ENCODE assay signal across 18 cellular contexts in the genomic region with DNA sequence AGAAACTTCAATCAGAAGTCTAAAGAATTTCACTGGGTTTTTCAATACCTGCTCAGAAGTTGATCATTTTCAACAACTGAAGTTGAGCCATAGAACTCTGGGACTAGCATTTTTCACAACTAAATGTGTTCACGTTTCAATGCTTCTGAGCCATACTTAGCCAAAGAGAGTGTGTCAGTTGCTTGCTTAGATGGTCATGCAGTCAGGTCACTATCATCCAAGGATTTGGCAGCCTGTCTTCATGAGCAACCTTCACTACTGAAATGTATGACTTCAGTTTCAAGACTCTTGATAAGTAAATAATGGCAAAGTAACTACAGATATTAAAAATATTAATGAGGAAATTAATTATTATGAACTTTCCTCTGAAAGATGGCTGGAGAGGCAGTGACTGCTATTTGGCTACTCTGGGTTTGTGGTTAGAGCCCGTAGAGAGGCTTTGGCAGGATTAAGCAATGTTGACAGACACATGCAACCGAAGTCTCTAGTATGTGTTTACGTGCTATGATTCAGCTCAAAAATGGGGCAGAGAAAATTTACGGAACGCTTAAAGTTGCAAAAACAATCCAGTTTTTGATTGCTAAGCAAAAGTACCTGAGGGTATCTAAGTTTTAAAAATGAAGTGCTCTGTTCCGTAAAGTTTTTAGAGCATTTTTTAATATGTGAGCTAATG.
DNase-seq lines count a peak whose midpoint lies in the region; ATAC-seq and TF ChIP-seq lines count a peak whose summit lies in the region.
"Had no signal": no experiment of that assay in that cellular context is flagged by ENCODE, and none has a peak within 500 bp of the region (broad histone marks: within the 10 kb centered on the region; RNA-seq: fewer than 3 reads in every experiment).

No MANE protein-coding gene starts in this region.

- no peak overlapping the region for H4K8ac ChIP-seq in trophoblast cell (ENCODE audit: low read depth, low read length)

- H4K91ac ChIP-seq in trophoblast cell (ENCODE audit: low read depth, low read length) = no peak overlapping the region

- no peaks in the 10 kb centered on the region for H3F3A ChIP-seq in GM23248 (ENCODE audit: insufficient read depth)

- no peak overlapping the region for H3K4ac ChIP-seq in trophoblast cell (ENCODE audit: low read depth, low read length)

- H3K4me2 ChIP-seq in GM23248 (ENCODE audit: unreplicated experiment) = no peak overlapping the region
- no peak overlapping the region for H3K4me2 ChIP-seq in trophoblast cell (ENCODE audit: low read length)

- no peak overlapping the region for H3K18ac ChIP-seq in trophoblast cell (ENCODE audit: low read length)

- H3K36me3 ChIP-seq in GM23248 (ENCODE audit: low read depth) (no peaks in the 10 kb centered on the region), trophoblast cell (ENCODE audit: control insufficient read depth in 1 of 2, insufficient read depth in 2 of 2, low read length in 2 of 2) (no peaks in the 10 kb centered on the region)
- H3K36me3 ChIP-seq: BLaER1 treated with 17β-estradiol and CSF1 and Interleukin-3, amounts not matched to agents 10 nM and 100 nM; gastroesophageal sphincter; pancreas had no signal

- no peaks in the 10 kb centered on the region for H3K27me3 ChIP-seq in GM23248 (replicated peaks; ENCODE audit: insufficient read depth)
- H3K27me3 ChIP-seq in trophoblast cell (ENCODE audit: insufficient read depth, low read length) = no peaks in the 10 kb centered on the region
- H3K27me3 ChIP-seq: BLaER1 treated with 17β-estradiol and CSF1 and Interleukin-3, amounts not matched to agents 10 nM and 100 nM; gastroesophageal sphincter; pancreas had no signal

- 57 to 60% methylated on average over 7 of the region's 7 CpGs for WGBS in GM23248 (ENCODE audit: low coverage in 1 of 2, low lambda C conversion rate in 2 of 2, missing lambda C conversion rate in 2 of 2), 2 experiments
- no CpG with 5 or more reads among the region's 7 CpGs for WGBS in trophoblast cell (ENCODE audit: extremely low coverage, insufficient coverage, insufficient read length)

- no peak overlapping the region for H2AK5ac ChIP-seq in trophoblast cell (ENCODE audit: low read length)

- H3K4me1 ChIP-seq in GM23248 (ENCODE audit: insufficient read depth) (no peaks in the 10 kb centered on the region), trophoblast cell (ENCODE audit: control insufficient read depth in 1 of 2, insufficient read depth in 2 of 2, low read length in 2 of 2) (no peaks in the 10 kb centered on the region)
- H3K4me1 ChIP-seq: gastroesophageal sphincter, pancreas had no signal

- H3K27ac ChIP-seq in GM23248 = no peak overlapping the region
- no peak overlapping the region for H3K27ac ChIP-seq in trophoblast cell (ENCODE audit: low read depth, low read length)
- H3K27ac ChIP-seq: gastroesophageal sphincter, pancreas had no signal

- H3K9me3 ChIP-seq in GM23248 (ENCODE audit: low read depth) (no peaks in the 10 kb centered on the region), trophoblast cell (ENCODE audit: insufficient read depth, low read depth, low read length) (no peaks in the 10 kb centered on the region)
- H3K9me3 ChIP-seq: BLaER1 treated with 17β-estradiol and CSF1 and Interleukin-3, amounts not matched to agents 10 nM and 100 nM; gastroesophageal sphincter; pancreas had no signal

- H2BK120ac ChIP-seq in trophoblast cell (ENCODE audit: insufficient read depth, low read length, poor library complexity) = no peak overlapping the region

- H3K79me2 ChIP-seq in GM23248 (ENCODE audit: insufficient read depth) (no peaks in the 10 kb centered on the region), trophoblast cell (ENCODE audit: control insufficient read depth, insufficient read depth, low read length, poor library complexity) (no peaks in the 10 kb centered on the region)

- H3K4me3 ChIP-seq in GM23248 (no peak overlapping the region), epithelial cell of esophagus (ENCODE audit: low read length) (no peak overlapping the region), trophoblast cell (ENCODE audit: low read depth, low read length) (no peak overlapping the region)
- H3K4me3 ChIP-seq: BLaER1 treated with 17β-estradiol and CSF1 and Interleukin-3, amounts not matched to agents 10 nM and 100 nM; gastroesophageal sphincter; pancreas had no signal

- in situ Hi-C loops in GM23248 (cut with MboI) = no loop called here

- H3K9ac ChIP-seq in GM23248 (no peak overlapping the region), trophoblast cell (ENCODE audit: low read length) (no peak overlapping the region)
- H3K9ac ChIP-seq: BLaER1 treated with 17β-estradiol and CSF1 and Interleukin-3, amounts not matched to agents 10 nM and 100 nM had no signal

- no peak for ATAC-seq in GM19023 (IDR thresholded peaks at IDR 0.05; ENCODE audit: unreplicated experiment)
- no peak for ATAC-seq in HG03521 (IDR thresholded peaks at IDR 0.05; ENCODE audit: unreplicated experiment)
- ATAC-seq in HG02798 (IDR thresholded peaks at IDR 0.05; ENCODE audit: poor library complexity, unreplicated experiment) = no peak
- no peak for ATAC-seq in GM18502 (IDR thresholded peaks at IDR 0.05; ENCODE audit: poor library complexity, unreplicated experiment)
- ATAC-seq: gastroesophageal sphincter, Panc1, pancreas had no signal

- H3K79me1 ChIP-seq in trophoblast cell (ENCODE audit: low read length) = no peaks in the 10 kb centered on the region

- no peak overlapping the region for H3K23ac ChIP-seq in trophoblast cell (ENCODE audit: low read length)

- no peaks in the 10 kb centered on the region for H4K20me1 ChIP-seq in GM23248 (ENCODE audit: insufficient read depth)
- H4K20me1 ChIP-seq: BLaER1 treated with 17β-estradiol and CSF1 and Interleukin-3, amounts not matched to agents 10 nM and 100 nM had no signal

- no peak for TF ChIP-seq CTCF in epithelial cell of esophagus (IDR thresholded peaks at IDR 0.05; ENCODE audit: insufficient read depth, low read depth, low read length, missing control alignments)

- DNase-seq in GM23248 (peak; percentile 29), NOMO-1 treated with DMSO at 0.1 percent for 48 hours (lab: John Stamatoyannopoulos, UW; ENCODE audit: unreplicated experiment) (peak; percentile 91), epithelial cell of esophagus (ENCODE audit: low read depth) (peak; percentile 75), trophoblast cell (peak; percentile 60 to 80)
- DNase-seq: activated CD4-positive, alpha-beta T cell treated with anti-CD3 and anti-CD28 coated beads, Interleukin-2, amount 10 ng/mL, durations not matched to agents 24 days and 14 days; immature natural killer cell; NCI-H1436 treated with DMSO at 0.1 percent for 48 hours; NCI-H446; pancreas; substantia nigra; T-helper 2 cell had no signal

- H4K12ac ChIP-seq in trophoblast cell (ENCODE audit: low read depth, low read length) = no peak overlapping the region

- H2BK12ac ChIP-seq in trophoblast cell (ENCODE audit: low read length) = no peak overlapping the region

- H2AFZ ChIP-seq in GM23248 (peak overlapping the region; percentile 8; the same call in 1 of the 2 replicates), trophoblast cell (ENCODE audit: insufficient read depth, low read length, poor library complexity) (no peak overlapping the region)

- no peak overlapping the region for H2BK5ac ChIP-seq in trophoblast cell (ENCODE audit: low read depth, low read length, poor library complexity)

- H3K9me2 ChIP-seq in GM23248 (ENCODE audit: insufficient read depth) = no peaks in the 10 kb centered on the region

- no peak overlapping the region for H3K14ac ChIP-seq in trophoblast cell (ENCODE audit: low read length)

Comparison
In these comparisons a context has a peak if more than half of its experiments do, and no peak if none do; other contexts are left out.
1. DNase-seq: peak in every context shown above with its lines; median percentile 91 in NOMO-1 treated with DMSO at 0.1 percent for 48 hours; 75 in epithelial cell of esophagus; 70 in trophoblast cell; 29 in GM23248.